11 cellular contexts compared by ENCODE assay signal in genomic region chr2:13652531-13653313, GRCh38.
A peak's percentile ranks its signal among the peaks of the same experiment; 100 is the strongest.
DNase-seq lines count a peak whose midpoint lies in the region; ATAC-seq, FAIRE-seq and TF ChIP-seq lines count a peak whose summit lies in the region.
"Had no signal": no experiment of that assay in that cellular context is flagged by ENCODE, and none has a peak within 500 bp of the region (broad histone marks: within the 10 kb centered on the region; RNA-seq: fewer than 3 reads in every experiment).

No MANE protein-coding gene starts in this region.

- in situ Hi-C loops in brain microvascular endothelial cell (cut with HindIII; ENCODE audit: low pct_ligation_motif_present, low sequenced_read_pairs), result no loop called here

- TF ChIP-seq POLR2A in uterus (IDR thresholded peaks at IDR 0.05), result no peak

- H3K27me3 ChIP-seq in brain microvascular endothelial cell (replicated peaks) (no peaks in the 10 kb centered on the region), uterus (no peaks in the 10 kb centered on the region)
- H3K27me3 ChIP-seq: BLaER1 treated with 17β-estradiol and CSF1 and Interleukin-3, amounts not matched to agents 10 nM and 100 nM had no signal

- H3K27ac ChIP-seq in brain microvascular endothelial cell (peak overlapping the region; percentile 90), uterus (no peak overlapping the region)
- H3K27ac ChIP-seq: BLaER1 treated with 17β-estradiol and CSF1 and Interleukin-3, amounts not matched to agents 10 nM and 100 nM had no signal

- H3K4me1 ChIP-seq in uterus, result no peaks in the 10 kb centered on the region

- TF ChIP-seq CTCF in brain microvascular endothelial cell (IDR thresholded peaks at IDR 0.05; ENCODE audit: low read depth, low read length, missing control alignments) (no peak), uterus (IDR thresholded peaks at IDR 0.05) (no peak)

- H3K9me3 ChIP-seq in uterus, result no peaks in the 10 kb centered on the region

- no peaks in the 10 kb centered on the region for H3K4me1 Mint-ChIP-seq in activated naive CD4-positive, alpha-beta T cell treated with anti-CD3 and anti-CD28 coated beads for 36 hours (ENCODE audit: low read depth)

- H3K36me3 ChIP-seq in brain microvascular endothelial cell (replicated peaks) (no peaks in the 10 kb centered on the region), uterus (no peaks in the 10 kb centered on the region)
- H3K36me3 ChIP-seq: BLaER1 treated with 17β-estradiol and CSF1 and Interleukin-3, amounts not matched to agents 10 nM and 100 nM had no signal

- CTCF ChIA-PET in activated naive CD4-positive, alpha-beta T cell treated with anti-CD3 and anti-CD28 coated beads for 36 hours (lab: Charles Lee), result no interaction called here

- H3K4me3 ChIP-seq in brain microvascular endothelial cell (ENCODE audit: low read depth, low read length) (no peak overlapping the region), uterus (no peak overlapping the region)
- H3K4me3 ChIP-seq: BLaER1 treated with 17β-estradiol and CSF1 and Interleukin-3, amounts not matched to agents 10 nM and 100 nM had no signal

- intact Hi-C loops in activated naive CD4-positive, alpha-beta T cell treated with anti-CD3 and anti-CD28 coated beads for 36 hours (cut with micrococcal nuclease), result no loop called here
- intact Hi-C loops in uterus (cut with DNase I; ENCODE audit: low total_unique reads), result no loop called here

- H3K36me3 Mint-ChIP-seq in activated naive CD4-positive, alpha-beta T cell treated with anti-CD3 and anti-CD28 coated beads for 36 hours (ENCODE audit: low read depth), result no peaks in the 10 kb centered on the region

- no peaks in the 10 kb centered on the region for H3K27me3 Mint-ChIP-seq in activated naive CD4-positive, alpha-beta T cell treated with anti-CD3 and anti-CD28 coated beads for 36 hours (ENCODE audit: low read depth)

- H3K4me3 Mint-ChIP-seq in activated naive CD4-positive, alpha-beta T cell treated with anti-CD3 and anti-CD28 coated beads for 36 hours, result no peak overlapping the region

- FAIRE-seq in HTR-8/SVneo (lab: Jason Lieb, UNC), result no peak

- peaks cover 1% of the 10 kb centered on the region for H3K9me3 Mint-ChIP-seq in activated naive CD4-positive, alpha-beta T cell treated with anti-CD3 and anti-CD28 coated beads for 36 hours

- DNase-seq in activated naive CD4-positive, alpha-beta T cell treated with anti-CD3 and anti-CD28 coated beads for 36 hours, result peak; percentile 6
- no peak for DNase-seq in activated naive CD4-positive, alpha-beta T cell treated with Interleukin-2 at 50 U/mL for 16 hours
- DNase-seq in HTR-8/SVneo (ENCODE audit: insufficient read length, low spot score) (peak; percentile 14), brain microvascular endothelial cell (peak; percentile 87), stromal cell of bone marrow (ENCODE audit: low read depth) (peak; percentile 41), uterus (no peak)
- DNase-seq: anterior cingulate cortex, nucleus accumbens had no signal

- H3K27ac Mint-ChIP-seq in activated naive CD4-positive, alpha-beta T cell treated with anti-CD3 and anti-CD28 coated beads for 36 hours, result no peak overlapping the region

- no peak for ATAC-seq in GM19467 (IDR thresholded peaks at IDR 0.05; ENCODE audit: unreplicated experiment)
- no peak for ATAC-seq in HG02870 (IDR thresholded peaks at IDR 0.05; ENCODE audit: unreplicated experiment)

Comparison
In these comparisons a context has a peak if more than half of its experiments do, and no peak if none do; other contexts are left out.
1. DNase-seq: peak in activated naive CD4-positive, alpha-beta T cell treated with anti-CD3 and anti-CD28 coated beads for 36 hours (single experiment), HTR-8/SVneo (single experiment), brain microvascular endothelial cell (single experiment) and stromal cell of bone marrow (single experiment); none in activated naive CD4-positive, alpha-beta T cell treated with Interleukin-2 at 50 U/mL for 16 hours (single experiment) and uterus (0 of 2).